In genomic region chr19:43380771-43381386, GRCh38 we compare ENCODE assay signal across 1 cellular context.
TF ChIP-seq lines count a peak whose summit lies in the region.

No MANE protein-coding gene starts in this region.

TF ChIP-seq in HepG2, 621 proteins besides CTCF, POLR2A, EP300 and RAD21:
- TF ChIP-seq BRD4 (CRISPR knock-in tag; IDR thresholded peaks at IDR 0.05), result no peak
- TF ChIP-seq ZNF616 (CRISPR knock-in tag; IDR thresholded peaks at IDR 0.05; ENCODE audit: low read depth), result no peak
- no peak for TF ChIP-seq ZBTB4 (CRISPR knock-in tag; IDR thresholded peaks at IDR 0.05; ENCODE audit: borderline replicate concordance)
- no peak for TF ChIP-seq EHMT2 (IDR thresholded peaks at IDR 0.05; ENCODE audit: borderline replicate concordance, low read depth, low read length)
- TF ChIP-seq TAF1 (CRISPR knock-in tag; IDR thresholded peaks at IDR 0.05), result no peak
- TF ChIP-seq TAF15 (IDR thresholded peaks at IDR 0.05; ENCODE audit: low read depth, low read length, poor library complexity, severe bottlenecking), result no peak
- TF ChIP-seq SUZ12 (IDR thresholded peaks at IDR 0.05; ENCODE audit: low read depth, low read length), result no peak
- no peak for TF ChIP-seq PATZ1 (CRISPR knock-in tag; IDR thresholded peaks at IDR 0.05)
- no peak for TF ChIP-seq JDP2 (CRISPR knock-in tag; IDR thresholded peaks at IDR 0.05; ENCODE audit: borderline replicate concordance)
- no peak for TF ChIP-seq PHB2 (IDR thresholded peaks at IDR 0.05; ENCODE audit: partially characterized antibody)
- TF ChIP-seq ZNF891 (CRISPR knock-in tag; IDR thresholded peaks at IDR 0.05), result no peak
- no peak for TF ChIP-seq FUBP1 (CRISPR knock-in tag; IDR thresholded peaks at IDR 0.05; ENCODE audit: borderline replicate concordance)
- TF ChIP-seq HDAC1 (CRISPR knock-in tag; IDR thresholded peaks at IDR 0.05), result no peak
- no peak for TF ChIP-seq CAMTA2 (CRISPR knock-in tag; IDR thresholded peaks at IDR 0.05; ENCODE audit: borderline replicate concordance)
- no peak for TF ChIP-seq RFX3 (CRISPR knock-in tag; IDR thresholded peaks at IDR 0.05)
TF ChIP-seq in HepG2: peak in this region for 0.
